ENCODE assay signal across 22 cellular contexts in the genomic region with DNA sequence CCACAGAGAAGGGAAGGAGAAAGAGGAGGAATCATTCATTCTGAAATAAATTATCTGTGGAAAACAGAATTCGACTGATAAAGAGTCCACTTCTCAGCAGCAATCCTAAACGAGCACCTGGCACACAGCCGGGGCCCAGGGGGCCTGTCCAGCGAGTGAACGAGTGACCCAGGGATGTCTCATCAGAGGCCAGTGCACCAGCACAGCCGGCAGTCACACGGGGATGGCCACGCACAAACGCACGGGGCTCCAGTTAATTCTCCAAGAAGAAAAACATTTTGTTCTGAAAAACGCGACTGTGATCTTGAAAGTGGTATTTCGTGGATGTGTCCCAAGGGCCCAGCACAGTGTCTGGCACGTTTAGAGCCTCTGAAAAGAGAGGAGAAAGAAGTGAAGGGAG.
"Had no signal": no experiment of that assay in that cellular context is flagged by ENCODE, and none has a peak within 500 bp of the region (broad histone marks: within the 10 kb centered on the region; RNA-seq: fewer than 3 reads in every experiment).

No MANE protein-coding gene starts in this region.

- H3K27ac ChIP-seq: esophagus squamous epithelium, left ventricle myocardium inferior, neural progenitor cell, psoas muscle, sigmoid colon, skin epidermis, stomach, thoracic aorta, transverse colon had no signal

- H3K36me3 Mint-ChIP-seq: immature natural killer cell; naive thymus-derived CD8-positive, alpha-beta T cell; neural progenitor cell had no signal

- H3K9me3 ChIP-seq: esophagus squamous epithelium, mucosa of descending colon, psoas muscle, sigmoid colon, thoracic aorta, transverse colon had no signal

- DNase-seq: effector memory CD8-positive, alpha-beta T cell; esophagus squamous epithelium; foreskin fibroblast; immature natural killer cell; left ventricle myocardium inferior; mammary epithelial cell; mucosa of descending colon; naive thymus-derived CD8-positive, alpha-beta T cell; occipital lobe; psoas muscle; retina; sigmoid colon; stimulated activated CD4-positive, alpha-beta T cell treated with anti-CD3 and anti-CD28 coated beads, Interleukin-2, amount 100 ng/mL, for 24 hours; stimulated activated CD4-positive, alpha-beta T cell treated with anti-CD3 and anti-CD28 coated beads, Interleukin-4, amount 100 ng/mL, for 4 hours; stimulated activated naive CD4-positive, alpha-beta T cell; stomach; substantia nigra; transverse colon had no signal

- ATAC-seq: effector memory CD8-positive, alpha-beta T cell; mucosa of descending colon; naive thymus-derived CD8-positive, alpha-beta T cell; psoas muscle had no signal

- H3K9me3 Mint-ChIP-seq: central memory CD8-positive, alpha-beta T cell; effector memory CD8-positive, alpha-beta T cell; immature natural killer cell; naive thymus-derived CD8-positive, alpha-beta T cell had no signal

- H3K4me1 ChIP-seq: psoas muscle had no signal

- H3K4me3 Mint-ChIP-seq: central memory CD8-positive, alpha-beta T cell; effector memory CD8-positive, alpha-beta T cell; immature natural killer cell; naive thymus-derived CD8-positive, alpha-beta T cell; neural progenitor cell had no signal

- H3K27ac Mint-ChIP-seq: effector memory CD8-positive, alpha-beta T cell; immature natural killer cell; naive thymus-derived CD8-positive, alpha-beta T cell; neural progenitor cell had no signal

- H3K36me3 ChIP-seq: esophagus squamous epithelium, left ventricle myocardium inferior, neural progenitor cell, sigmoid colon, stomach, thoracic aorta, transverse colon had no signal

- H3K4me3 ChIP-seq: esophagus squamous epithelium, left ventricle myocardium inferior, mucosa of descending colon, neural progenitor cell, psoas muscle, sigmoid colon, skin epidermis, stomach, thoracic aorta, transverse colon had no signal
